Comparison of ENCODE assay signal across 8 cellular contexts in the genomic region with DNA sequence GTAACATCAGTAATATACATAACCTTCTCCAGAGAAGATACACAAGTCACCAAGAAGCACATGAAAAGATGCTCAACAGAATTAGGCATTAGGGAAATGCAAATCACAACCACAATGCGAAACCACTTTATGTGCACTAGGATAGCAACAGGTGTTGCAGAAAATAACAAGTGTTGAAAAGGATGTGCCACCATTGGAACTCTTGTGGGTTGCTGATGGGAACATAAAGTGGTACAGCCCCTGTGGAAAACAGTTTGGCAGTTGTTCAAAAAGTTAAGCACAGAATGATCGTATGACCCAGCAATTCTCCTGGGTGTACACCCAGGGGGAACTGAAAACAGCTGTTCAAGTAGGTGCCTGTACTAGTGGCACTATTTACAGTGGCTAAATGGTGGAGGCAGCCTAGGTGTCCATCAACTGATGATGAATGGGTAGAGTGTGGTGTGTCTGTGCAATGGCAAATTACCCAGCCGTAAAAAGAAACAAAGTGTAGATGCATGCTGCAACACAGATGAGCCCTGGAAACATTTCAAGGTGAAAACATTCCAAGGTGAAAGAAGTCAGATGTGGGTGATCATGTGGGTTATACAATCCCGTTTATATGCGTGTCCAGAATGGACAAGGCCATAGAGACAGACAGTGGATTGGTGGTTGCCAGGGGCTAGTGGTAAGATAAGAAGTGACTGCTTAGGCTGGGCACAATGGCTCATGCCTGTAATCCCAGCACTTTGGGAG. TPM values are rescaled to one million over a fixed set of nuclear protein-coding genes. Genes with fewer than 3 reads are reported as not detected.
DNase-seq lines count a peak whose midpoint lies in the region; ATAC-seq lines count a peak whose summit lies in the region.

No MANE protein-coding gene starts in this region.

- H3K27ac Mint-ChIP-seq in activated naive CD4-positive, alpha-beta T cell treated with anti-CD3 and anti-CD28 coated beads, Interleukin-2, amount 50 U/mL, for 24 hours, result peak overlapping the region; percentile 91
- peak overlapping the region; percentile 7 to 80 for H3K27ac Mint-ChIP-seq in activated naive CD4-positive, alpha-beta T cell treated with anti-CD3 and anti-CD28 coated beads, Interleukin-2, amount 50 U/mL, for 72 hours

- peaks cover 31% of the 10 kb centered on the region for H3K36me3 Mint-ChIP-seq in activated naive CD4-positive, alpha-beta T cell treated with anti-CD3 and anti-CD28 coated beads, Interleukin-2, amount 50 U/mL, for 24 hours
- peaks cover 14 to 42% of the 10 kb centered on the region in 2 donors for H3K36me3 Mint-ChIP-seq in activated naive CD4-positive, alpha-beta T cell treated with anti-CD3 and anti-CD28 coated beads, Interleukin-2, amount 50 U/mL, for 72 hours

- H3K4me1 Mint-ChIP-seq in activated naive CD4-positive, alpha-beta T cell treated with anti-CD3 and anti-CD28 coated beads, Interleukin-2, amount 50 U/mL, for 24 hours, result peaks cover 78% of the 10 kb centered on the region

- H3K9me3 Mint-ChIP-seq in activated naive CD4-positive, alpha-beta T cell treated with anti-CD3 and anti-CD28 coated beads, Interleukin-2, amount 50 U/mL, for 24 hours, result no peaks in the 10 kb centered on the region
- H3K9me3 Mint-ChIP-seq in activated naive CD4-positive, alpha-beta T cell treated with anti-CD3 and anti-CD28 coated beads, Interleukin-2, amount 50 U/mL, for 72 hours, result peaks cover 3 to 19% of the 10 kb centered on the region in 2 donors

- H3K4me3 Mint-ChIP-seq in activated naive CD4-positive, alpha-beta T cell treated with anti-CD3 and anti-CD28 coated beads, Interleukin-2, amount 50 U/mL, for 24 hours, result no peak overlapping the region

- no peaks in the 10 kb centered on the region for H3K27me3 Mint-ChIP-seq in activated naive CD4-positive, alpha-beta T cell treated with anti-CD3 and anti-CD28 coated beads, Interleukin-2, amount 50 U/mL, for 24 hours

- peak; percentile 96 for ATAC-seq in HG03066 (IDR thresholded peaks at IDR 0.05; ENCODE audit: low read depth, unreplicated experiment)
- peak; percentile 51 to 54 for ATAC-seq in activated naive CD4-positive, alpha-beta T cell treated with anti-CD3 and anti-CD28 coated beads, Interleukin-2, amount 50 U/mL, for 72 hours

- no peak for DNase-seq in activated naive CD4-positive, alpha-beta T cell treated with anti-CD3 and anti-CD28 coated beads, Interleukin-2, amount 50 U/mL, for 16 hours
- DNase-seq in activated naive CD4-positive, alpha-beta T cell treated with anti-CD3 and anti-CD28 coated beads, Interleukin-2, amount 50 U/mL, for 72 hours (ENCODE audit: low spot score in 2 of 2), result no peak
- DNase-seq in ureter (ENCODE audit: low spot score) (peak; percentile 34), NCI-H1436 (lab: John Stamatoyannopoulos, UW) (no peak), NCI-H1092 (lab: John Stamatoyannopoulos, UW) (no peak), retina (no peak)

RNA-seq across cellular contexts. Expression of a gene that starts 27.2 kb away (rescaled TPM):
- total RNA-seq in activated naive CD4-positive, alpha-beta T cell treated with anti-CD3 and anti-CD28 coated beads, Interleukin-2, amount 50 U/mL, for 72 hours, result 10 to 100 TPM; 21.0 to 23.8 TPM
- 53.4 TPM for total RNA-seq in ureter

RNA-seq across cellular contexts. Expression of a gene that starts 39.1 kb away (rescaled TPM):
- 100 to 1,000 TPM; 282 to 356 TPM for total RNA-seq in activated naive CD4-positive, alpha-beta T cell treated with anti-CD3 and anti-CD28 coated beads, Interleukin-2, amount 50 U/mL, for 72 hours
- 123 TPM for total RNA-seq in ureter

RNA-seq across cellular contexts. Expression of a gene that starts 56.3 kb away (rescaled TPM):
- 10 to 100 TPM; 36.8 to 85.2 TPM for total RNA-seq in activated naive CD4-positive, alpha-beta T cell treated with anti-CD3 and anti-CD28 coated beads, Interleukin-2, amount 50 U/mL, for 72 hours
- total RNA-seq in ureter, result 60.7 TPM
